16 cellular contexts compared by ENCODE assay signal in the genomic region with DNA sequence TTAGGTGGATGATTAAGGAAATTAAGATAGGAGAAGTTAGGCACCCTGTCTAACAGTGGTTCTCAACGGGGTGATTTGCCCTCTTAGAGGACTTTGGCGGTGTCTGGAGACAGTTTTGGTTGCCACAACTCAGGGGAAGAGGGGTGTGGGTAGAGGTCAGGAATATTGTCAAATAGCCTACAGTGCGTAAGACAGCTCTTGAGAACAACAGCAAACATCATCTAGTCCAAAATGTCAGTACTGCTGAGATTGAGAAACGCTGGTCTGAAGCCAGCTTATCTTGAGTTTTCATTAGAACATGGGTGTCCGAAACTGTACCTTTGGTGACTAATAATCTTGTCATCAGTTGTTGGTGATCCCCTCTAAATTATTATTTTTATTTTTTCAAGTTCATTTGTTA. TPM values are rescaled to one million over a fixed set of nuclear protein-coding genes. Genes with fewer than 3 reads are reported as not detected.
A peak's percentile ranks its signal among the peaks of the same experiment; 100 is the strongest.
DNase-seq lines count a peak whose midpoint lies in the region; ATAC-seq and TF ChIP-seq lines count a peak whose summit lies in the region.
"Had no signal": no experiment of that assay in that cellular context is flagged by ENCODE, and none has a peak within 500 bp of the region (broad histone marks: within the 10 kb centered on the region; RNA-seq: fewer than 3 reads in every experiment).

No MANE protein-coding gene starts in this region.

- CTCF ChIA-PET in CD8-positive, alpha-beta T cell (lab: Charles Lee), result no interaction called here
- CTCF ChIA-PET in CD4-positive, alpha-beta T cell (lab: Charles Lee), result no interaction called here

- H3K36me3 ChIP-seq in psoas muscle (ENCODE audit: insufficient read depth in 1 of 2, low read depth in 1 of 2) (no peaks in the 10 kb centered on the region), vagina (no peaks in the 10 kb centered on the region)
- no peaks in the 10 kb centered on the region for H3K36me3 ChIP-seq in CD8-positive, alpha-beta T cell (ENCODE audit: insufficient read depth, low read length)
- H3K36me3 ChIP-seq: HAP-1 had no signal

- no peak for TF ChIP-seq POLR2A in vagina (IDR thresholded peaks at IDR 0.05)

- H3K4me1 ChIP-seq in psoas muscle, result peaks cover 62% of the 10 kb centered on the region
- H3K4me1 ChIP-seq in vagina, result no peaks in the 10 kb centered on the region
- H3K4me1 ChIP-seq in CD8-positive, alpha-beta T cell (ENCODE audit: insufficient read depth, low read length), result no peaks in the 10 kb centered on the region

- peak overlapping the region; percentile 69 for H3K27ac ChIP-seq in psoas muscle
- no peak overlapping the region for H3K27ac ChIP-seq in vagina
- H3K27ac ChIP-seq in CD8-positive, alpha-beta T cell (ENCODE audit: low read depth, low read length), result no peak overlapping the region
- no peak overlapping the region for H3K27ac ChIP-seq in CD4-positive, alpha-beta T cell (ENCODE audit: low read depth, low read length)

- TF ChIP-seq CTCF in brain (conservative IDR thresholded peaks at IDR 0.05) (no peak), glutamatergic neuron (IDR thresholded peaks at IDR 0.05; ENCODE audit: partially characterized antibody, unreplicated experiment) (no peak), psoas muscle (IDR thresholded peaks at IDR 0.05) (no peak), vagina (IDR thresholded peaks at IDR 0.05) (no peak)
- TF ChIP-seq CTCF in CD8-positive, alpha-beta T cell (IDR thresholded peaks at IDR 0.05), result no peak
- no peak for TF ChIP-seq CTCF in CD4-positive, alpha-beta T cell (IDR thresholded peaks at IDR 0.05)

- H3K27me3 ChIP-seq in psoas muscle (ENCODE audit: insufficient read depth in 3 of 3, low read length in 2 of 3) (no peaks in the 10 kb centered on the region), vagina (no peaks in the 10 kb centered on the region)
- H3K27me3 ChIP-seq in CD8-positive, alpha-beta T cell (ENCODE audit: insufficient read depth, low read length), result no peaks in the 10 kb centered on the region
- no peaks in the 10 kb centered on the region for H3K27me3 ChIP-seq in CD4-positive, alpha-beta T cell (ENCODE audit: control insufficient read depth, insufficient read depth, low read length)

- POLR2A ChIA-PET in CD8-positive, alpha-beta T cell (lab: Charles Lee), result no interaction called here
- POLR2A ChIA-PET in CD4-positive, alpha-beta T cell (lab: Charles Lee), result no interaction called here

- H3K4me3 Mint-ChIP-seq in brain (peak overlapping the region in 2 of 5 experiments; percentile 64), glutamatergic neuron (ENCODE audit: unreplicated experiment) (peak overlapping the region; percentile 18)
- no peak overlapping the region for H3K4me3 Mint-ChIP-seq in CD8-positive, alpha-beta T cell
- H3K4me3 Mint-ChIP-seq in CD4-positive, alpha-beta T cell, result no peak overlapping the region
- H3K4me3 Mint-ChIP-seq: B cell; CD4-positive, alpha-beta memory T cell had no signal

- intact Hi-C loops in psoas muscle (cut with DNase I) (no loop called here), vagina (cut with DNase I) (no loop called here)
- intact Hi-C loops in CD8-positive, alpha-beta T cell (cut with DNase I, micrococcal nuclease), result no loop called here
- intact Hi-C loops in CD4-positive, alpha-beta T cell (cut with DNase I, micrococcal nuclease), result loop anchor here in 1 of 2 experiments (10.0 kb wide), 1 partner anchor 63 kb away; no protein-coding TSS in a partner anchor

- DNase-seq in glutamatergic neuron (no peak), left lobe of liver (ENCODE audit: low spot score) (peak; percentile 59), psoas muscle (no peak), vagina (ENCODE audit: extremely low spot score in 2 of 2) (no peak)
- DNase-seq in CD8-positive, alpha-beta T cell, result no peak
- DNase-seq in CD4-positive, alpha-beta T cell, result no peak
- DNase-seq: CD4-positive, alpha-beta memory T cell; DMS79 treated with DMSO at 0.1 percent for 48 hours; IMR-90; Kasumi-1; NCI-H1417; NCI-H2081; NCI-H510A treated with DMSO at 0.1 percent for 48 hours had no signal

- H3K4me1 Mint-ChIP-seq in brain (peaks cover 75% of the 10 kb centered on the region), glutamatergic neuron (ENCODE audit: low read depth, unreplicated experiment) (peaks cover 53% of the 10 kb centered on the region)
- no peaks in the 10 kb centered on the region for H3K4me1 Mint-ChIP-seq in CD8-positive, alpha-beta T cell (ENCODE audit: low read depth)
- H3K4me1 Mint-ChIP-seq in CD4-positive, alpha-beta T cell (ENCODE audit: low read depth), result no peaks in the 10 kb centered on the region
- H3K4me1 Mint-ChIP-seq: CD4-positive, alpha-beta memory T cell had no signal

- H3K27me3 Mint-ChIP-seq in brain (no peaks in the 10 kb centered on the region), glutamatergic neuron (ENCODE audit: unreplicated experiment) (peaks cover 17% of the 10 kb centered on the region)
- H3K27me3 Mint-ChIP-seq in CD8-positive, alpha-beta T cell (ENCODE audit: low read depth), result no peaks in the 10 kb centered on the region
- no peaks in the 10 kb centered on the region for H3K27me3 Mint-ChIP-seq in CD4-positive, alpha-beta T cell
- H3K27me3 Mint-ChIP-seq: B cell had no signal

- peak overlapping the region in 4 of 5 experiments; percentile 58 to 97 (median 83) for H3K27ac Mint-ChIP-seq in brain
- H3K27ac Mint-ChIP-seq in glutamatergic neuron (ENCODE audit: unreplicated experiment), result peak overlapping the region; percentile 69
- no peak overlapping the region for H3K27ac Mint-ChIP-seq in CD8-positive, alpha-beta T cell
- no peak overlapping the region for H3K27ac Mint-ChIP-seq in CD4-positive, alpha-beta T cell
- H3K27ac Mint-ChIP-seq: B cell had no signal

- H3K9me3 ChIP-seq in psoas muscle (no peaks in the 10 kb centered on the region), vagina (no peaks in the 10 kb centered on the region)
- no peaks in the 10 kb centered on the region for H3K9me3 ChIP-seq in CD8-positive, alpha-beta T cell (ENCODE audit: low read length)
- H3K9me3 ChIP-seq in CD4-positive, alpha-beta T cell (ENCODE audit: control insufficient read depth, low read length), result no peaks in the 10 kb centered on the region
- H3K9me3 ChIP-seq: HAP-1 had no signal

- H3K9me3 Mint-ChIP-seq in brain (peaks cover 0 to 4% (median 3%) of the 10 kb centered on the region in 5 experiments), glutamatergic neuron (ENCODE audit: unreplicated experiment) (peaks cover 21% of the 10 kb centered on the region)
- H3K9me3 Mint-ChIP-seq in CD8-positive, alpha-beta T cell, result no peaks in the 10 kb centered on the region
- H3K9me3 Mint-ChIP-seq in CD4-positive, alpha-beta T cell, result no peaks in the 10 kb centered on the region
- H3K9me3 Mint-ChIP-seq: CD4-positive, alpha-beta memory T cell had no signal

- ATAC-seq in left lobe of liver (peak; percentile 90), psoas muscle (peak in 3 of 4 donors; percentile 56 to 67 (median 59))
- ATAC-seq in CD8-positive, alpha-beta T cell, result no peak
- ATAC-seq in CD4-positive, alpha-beta T cell (ENCODE audit: poor library complexity), result no peak

- H3K4me3 ChIP-seq in psoas muscle, result no peak overlapping the region
- no peak overlapping the region for H3K4me3 ChIP-seq in vagina
- no peak overlapping the region for H3K4me3 ChIP-seq in CD8-positive, alpha-beta T cell (ENCODE audit: low read depth, low read length)
- H3K4me3 ChIP-seq: HAP-1 had no signal

- H3K36me3 Mint-ChIP-seq in brain (peaks cover 7% of the 10 kb centered on the region), glutamatergic neuron (ENCODE audit: unreplicated experiment) (no peaks in the 10 kb centered on the region)
- H3K36me3 Mint-ChIP-seq in CD8-positive, alpha-beta T cell, result no peaks in the 10 kb centered on the region
- H3K36me3 Mint-ChIP-seq in CD4-positive, alpha-beta T cell (ENCODE audit: low read depth), result no peaks in the 10 kb centered on the region
- H3K36me3 Mint-ChIP-seq: CD4-positive, alpha-beta memory T cell had no signal

- 50 to 71% (median 53%) methylated on average over 5 of the region's 5 CpGs for WGBS in psoas muscle, 3 donors

RNA-seq across cellular contexts. Expression of a gene that starts 38.4 kb away (rescaled TPM):
- polyA plus RNA-seq in brain (ENCODE audit: insufficient read depth, low read depth, low replicate concordance) (6.8 TPM), psoas muscle (1 to 10 TPM; 1.7 to 8.1 (median 3.1) TPM)
- total RNA-seq in glutamatergic neuron (ENCODE audit: unreplicated experiment) (178 TPM), left lobe of liver (12.0 TPM), psoas muscle (10 to 100 TPM; 19.6 to 24.1 (median 20.5) TPM), vagina (0.98 TPM)
- under 1 TPM in 1 of 2 experiments, not detected in 1; 0.08 TPM for total RNA-seq in CD8-positive, alpha-beta T cell
- not detected for total RNA-seq in CD4-positive, alpha-beta T cell
- total RNA-seq: CD4-positive, alpha-beta memory T cell; IMR-90 had no signal
- polyA plus RNA-seq: CD4-positive, alpha-beta memory T cell had no signal

Comparison
In these comparisons a context has a peak if more than half of its experiments do, and no peak if none do; other contexts are left out.
1. H3K27ac Mint-ChIP-seq: peak in brain (4 of 5) and glutamatergic neuron (single experiment); none in CD8-positive, alpha-beta T cell (single experiment) and CD4-positive, alpha-beta T cell (single experiment).
2. ATAC-seq: peak in left lobe of liver (single experiment) and psoas muscle (3 of 4); none in CD8-positive, alpha-beta T cell (single experiment) and CD4-positive, alpha-beta T cell (single experiment).